In the genomic region with DNA sequence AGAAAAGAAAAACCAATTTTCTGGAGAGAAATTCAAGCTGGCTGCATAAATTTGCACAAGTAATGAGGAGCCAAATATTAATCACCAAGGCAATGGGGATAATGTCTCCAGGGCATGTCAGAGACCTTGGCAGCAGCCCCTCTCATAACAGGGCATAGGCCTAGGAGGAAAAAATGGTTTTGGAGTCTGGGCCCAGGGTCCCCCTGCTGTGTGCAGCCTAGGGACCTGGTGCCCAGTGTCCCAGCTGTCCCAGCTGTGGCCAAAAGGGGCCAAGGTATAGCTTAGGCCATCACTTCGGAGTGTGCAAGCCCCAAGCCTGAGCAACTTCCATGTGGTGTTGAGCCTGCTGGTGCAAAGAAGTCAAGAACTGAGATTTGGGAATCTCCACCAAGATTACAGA, we compare ENCODE assay signal across 36 cellular contexts. TPM values are rescaled to one million over a fixed set of nuclear protein-coding genes. Genes with fewer than 3 reads are reported as not detected.
"Had no signal": no experiment of that assay in that cellular context is flagged by ENCODE, and none has a peak within 500 bp of the region (broad histone marks: within the 10 kb centered on the region; RNA-seq: fewer than 3 reads in every experiment).

No MANE protein-coding gene starts in this region.

- H3K4me1 Mint-ChIP-seq: activated B cell treated with CpG ODN at 0.5 μM for 24 hours; activated naive CD4-positive, alpha-beta T cell treated with anti-CD3 and anti-CD28 coated beads, Interleukin-2, amount 50 U/mL, for 24 hours; activated naive CD8-positive, alpha-beta T cell treated with anti-CD3 and anti-CD28 coated beads for 36 hours; activated naive CD8-positive, alpha-beta T cell treated with anti-CD3 and anti-CD28 coated beads, Interleukin-2, amount 50 U/mL, for 24 hours; T-helper 17 cell had no signal

- H3K4me3 ChIP-seq: adrenal gland, body of pancreas, esophagus squamous epithelium, gastroesophageal sphincter had no signal

- FAIRE-seq: colon, endothelial cell of umbilical vein had no signal

- ATAC-seq: activated CD4-positive, CD25-positive, alpha-beta regulatory T cell treated with anti-CD3 and anti-CD28 coated beads, Interleukin-2, amount 50 U/mL, for 24 hours; activated CD8-positive, alpha-beta T cell treated with anti-CD3 and anti-CD28 coated beads for 36 hours; activated naive CD8-positive, alpha-beta T cell treated with anti-CD3 and anti-CD28 coated beads, Interleukin-2, amount 50 U/mL, for 24 hours; activated T-cell treated with anti-CD3 and anti-CD28 coated beads, Interleukin-2, amount 50 U/mL, for 4 hours; body of pancreas; effector memory CD8-positive, alpha-beta T cell; gastroesophageal sphincter; T-helper 17 cell had no signal

- H3K4me3 Mint-ChIP-seq: activated B cell treated with CpG ODN at 0.5 μM for 24 hours; activated CD8-positive, alpha-beta T cell treated with anti-CD3 and anti-CD28 coated beads for 36 hours; activated naive CD4-positive, alpha-beta T cell treated with anti-CD3 and anti-CD28 coated beads for 36 hours; activated naive CD4-positive, alpha-beta T cell treated with anti-CD3 and anti-CD28 coated beads, Interleukin-2, amount 50 U/mL, for 24 hours; activated naive CD8-positive, alpha-beta T cell treated with anti-CD3 and anti-CD28 coated beads for 36 hours; activated naive CD8-positive, alpha-beta T cell treated with anti-CD3 and anti-CD28 coated beads, Interleukin-2, amount 50 U/mL, for 24 hours; activated T-cell treated with anti-CD3 and anti-CD28 coated beads, Interleukin-2, amount 50 U/mL, for 4 hours; activated T-helper 1 cell treated with anti-CD3 and anti-CD28 coated beads, Interleukin-12 subunit alpha, Interleukin-12 subunit beta, Interleukin-2, Interleukin-4 antibody, amounts not matched to agents 30 ng/mL and 10 ng/mL and 1 ng/mL, durations not matched to agents 14 hours and 24 hours and 36 hours; effector memory CD8-positive, alpha-beta T cell; T-helper 17 cell; T-helper 2 cell treated with Interferon-gamma antibody and Interleukin-4, amounts not matched to agents 5 μg/mL and 100 μg/mL, for 36 hours had no signal

- H3K9me3 Mint-ChIP-seq: activated naive CD4-positive, alpha-beta T cell treated with anti-CD3 and anti-CD28 coated beads for 36 hours; activated naive CD4-positive, alpha-beta T cell treated with anti-CD3 and anti-CD28 coated beads, Interleukin-2, amount 50 U/mL, for 24 hours; activated naive CD8-positive, alpha-beta T cell treated with anti-CD3 and anti-CD28 coated beads for 36 hours; activated T-cell treated with anti-CD3 and anti-CD28 coated beads, Interleukin-2, amount 50 U/mL, for 4 hours; activated T-helper 1 cell treated with anti-CD3 and anti-CD28 coated beads, Interleukin-12 subunit alpha, Interleukin-12 subunit beta, Interleukin-2, Interleukin-4 antibody, amounts not matched to agents 30 ng/mL and 10 ng/mL and 1 ng/mL, durations not matched to agents 14 hours and 24 hours and 36 hours; activated T-helper 2 cell treated with anti-CD3 and anti-CD28 coated beads, Interferon-gamma antibody, Interleukin-2, Interleukin-4, amounts not matched to agents 10 μg/mL and 5 μg/mL and 100 μg/mL, durations not matched to agents 14 hours and 24 hours and 36 hours; T-helper 2 cell treated with Interferon-gamma antibody and Interleukin-4, amounts not matched to agents 5 μg/mL and 100 μg/mL, for 36 hours had no signal

- H3K27ac ChIP-seq: adrenal gland, body of pancreas, epithelial cell of prostate, esophagus squamous epithelium, gastroesophageal sphincter, WERI-Rb-1 had no signal

- H3K27me3 ChIP-seq: adrenal gland, body of pancreas, esophagus squamous epithelium, gastroesophageal sphincter had no signal

- H3K27ac Mint-ChIP-seq: activated B cell treated with CpG ODN at 0.5 μM for 24 hours; activated CD8-positive, alpha-beta T cell treated with anti-CD3 and anti-CD28 coated beads for 36 hours; activated naive CD4-positive, alpha-beta T cell treated with anti-CD3 and anti-CD28 coated beads for 36 hours; activated naive CD4-positive, alpha-beta T cell treated with anti-CD3 and anti-CD28 coated beads, Interleukin-2, amount 50 U/mL, for 24 hours; activated naive CD8-positive, alpha-beta T cell treated with anti-CD3 and anti-CD28 coated beads for 36 hours; activated naive CD8-positive, alpha-beta T cell treated with anti-CD3 and anti-CD28 coated beads, Interleukin-2, amount 50 U/mL, for 24 hours; activated T-helper 1 cell treated with anti-CD3 and anti-CD28 coated beads, Interleukin-12 subunit alpha, Interleukin-12 subunit beta, Interleukin-2, Interleukin-4 antibody, amounts not matched to agents 30 ng/mL and 10 ng/mL and 1 ng/mL, durations not matched to agents 14 hours and 24 hours and 36 hours; activated T-helper 2 cell treated with anti-CD3 and anti-CD28 coated beads, Interferon-gamma antibody, Interleukin-2, Interleukin-4, amounts not matched to agents 10 μg/mL and 5 μg/mL and 100 μg/mL, durations not matched to agents 14 hours and 24 hours and 36 hours; effector memory CD8-positive, alpha-beta T cell; T-helper 17 cell; T-helper 2 cell treated with Interferon-gamma antibody and Interleukin-4, amounts not matched to agents 5 μg/mL and 100 μg/mL, for 36 hours had no signal

- H3K36me3 Mint-ChIP-seq: activated naive CD4-positive, alpha-beta T cell treated with anti-CD3 and anti-CD28 coated beads, Interleukin-2, amount 50 U/mL, for 24 hours; activated naive CD8-positive, alpha-beta T cell treated with anti-CD3 and anti-CD28 coated beads for 36 hours had no signal

- H3K9me3 ChIP-seq: adrenal gland, body of pancreas, esophagus squamous epithelium, gastroesophageal sphincter had no signal

- H3K36me3 ChIP-seq: adrenal gland, esophagus squamous epithelium, gastroesophageal sphincter, WERI-Rb-1 had no signal

- H3K4me1 ChIP-seq: adrenal gland, esophagus squamous epithelium, gastroesophageal sphincter had no signal

- DNase-seq: activated B cell treated with CpG ODN at 0.5 μM for 24 hours; activated CD4-positive, alpha-beta T cell treated with anti-CD3 and anti-CD28 coated beads for 48 hours; activated CD4-positive, alpha-beta T cell treated with anti-CD3 and anti-CD28 coated beads, Interleukin-2, amount 50 U/mL, for 1 hour; activated CD4-positive, alpha-beta T cell treated with anti-CD3 and anti-CD28 coated beads, Interleukin-2, amount 50 U/mL, for 48 hours; activated CD8-positive, alpha-beta memory T cell treated with anti-CD3 and anti-CD28 coated beads for 24 hours; activated CD8-positive, alpha-beta T cell treated with anti-CD3 and anti-CD28 coated beads for 36 hours; activated effector memory CD4-positive, alpha-beta T cell treated with anti-CD3 and anti-CD28 coated beads, Interleukin-2, amount 50 U/mL, for 16 hours; activated naive CD4-positive, alpha-beta T cell treated with anti-CD3 and anti-CD28 coated beads for 36 hours; activated naive CD8-positive, alpha-beta T cell treated with anti-CD3 and anti-CD28 coated beads for 36 hours; activated naive CD8-positive, alpha-beta T cell treated with anti-CD3 and anti-CD28 coated beads, Interleukin-2, amount 50 U/mL, for 24 hours; activated T-cell treated with anti-CD3 and anti-CD28 coated beads, Interleukin-2, amount 50 U/mL, for 4 hours; adrenal gland; amygdala; aorta; body of pancreas; caudate nucleus; cortex of kidney; dermis blood vessel endothelial cell; effector CD4-positive, alpha-beta T cell; effector memory CD8-positive, alpha-beta T cell; esophagus squamous epithelium; foreskin melanocyte; T-helper 1 cell; T-helper 17 cell; T1000; WERI-Rb-1 had no signal

RNA-seq across cellular contexts. Expression of a gene that starts 57.1 kb away (rescaled TPM):
- total RNA-seq: activated B cell treated with CpG ODN at 0.5 μM for 24 hours; activated CD8-positive, alpha-beta T cell treated with anti-CD3 and anti-CD28 coated beads for 36 hours; activated naive CD4-positive, alpha-beta T cell treated with anti-CD3 and anti-CD28 coated beads for 36 hours; activated naive CD8-positive, alpha-beta T cell treated with anti-CD3 and anti-CD28 coated beads for 36 hours; activated T-helper 1 cell treated with anti-CD3 and anti-CD28 coated beads, Interleukin-12 subunit alpha, Interleukin-12 subunit beta, Interleukin-2, Interleukin-4 antibody, amounts not matched to agents 30 ng/mL and 10 ng/mL and 1 ng/mL, durations not matched to agents 14 hours and 24 hours and 36 hours; activated T-helper 2 cell treated with anti-CD3 and anti-CD28 coated beads, Interferon-gamma antibody, Interleukin-2, Interleukin-4, amounts not matched to agents 10 μg/mL and 5 μg/mL and 100 μg/mL, durations not matched to agents 14 hours and 24 hours and 36 hours; dermis blood vessel endothelial cell; endothelial cell of umbilical vein; glomerular endothelial cell; T-helper 17 cell had no signal
- polyA plus RNA-seq: endothelial cell of umbilical vein had no signal
